8 cellular contexts compared by ENCODE assay signal in genomic region chr6:108559097-108559883, GRCh38. TPM values are rescaled to one million over a fixed set of nuclear protein-coding genes. Genes with fewer than 3 reads are reported as not detected.
DNase-seq lines count a peak whose midpoint lies in the region; ATAC-seq and TF ChIP-seq lines count a peak whose summit lies in the region.

No MANE protein-coding gene starts in this region.

- 0% methylated on average over 31 of the region's 84 CpGs for WGBS in esophagus muscularis mucosa

- in situ Hi-C loops in Panc1 (cut with HindIII; ENCODE audit: low pct_unique_long_range_greater_than_20kb, low sequenced_read_pairs): no loop called here

- no peaks in the 10 kb centered on the region for H3K27me3 ChIP-seq in CD8-positive, alpha-beta memory T cell (ENCODE audit: insufficient read depth, low read length, poor library complexity, severe bottlenecking)
- H3K27me3 ChIP-seq in Panc1 (ENCODE audit: control insufficient read depth, insufficient read depth, low read length) (no peaks in the 10 kb centered on the region; the same call in 1 of the 2 replicates), esophagus muscularis mucosa (no peaks in the 10 kb centered on the region)

- peaks cover 0 to 8% of the 10 kb centered on the region in 2 donors for H3K27me3 Mint-ChIP-seq in CD8-positive, alpha-beta memory T cell
- peaks cover 3% of the 10 kb centered on the region for H3K27me3 Mint-ChIP-seq in IgD-negative memory B cell
- H3K27me3 Mint-ChIP-seq in activated T-cell treated with anti-CD3 and anti-CD28 coated beads, Interleukin-2, amount 50 U/mL, for 72 hours (ENCODE audit: low read depth): peaks cover 27% of the 10 kb centered on the region

- H3K4me3 ChIP-seq in CD8-positive, alpha-beta memory T cell (ENCODE audit: low read length): peak overlapping the region; percentile 88
- H3K4me3 ChIP-seq in Panc1 (ENCODE audit: low read depth in 2 of 2, low read length in 2 of 2) (peak overlapping the region; percentile 96 to 98), esophagus muscularis mucosa (peak overlapping the region; percentile 83 to 95 (median 90))

- H3K4me1 ChIP-seq in CD8-positive, alpha-beta memory T cell (ENCODE audit: insufficient read depth, low read length): peaks cover 32% of the 10 kb centered on the region
- H3K4me1 ChIP-seq in Panc1 (ENCODE audit: control insufficient read depth, insufficient read depth, low read length) (peaks cover 21% of the 10 kb centered on the region), esophagus muscularis mucosa (peaks cover 30 to 49% (median 46%) of the 10 kb centered on the region in 4 donors)

- H3K4me3 Mint-ChIP-seq in CD8-positive, alpha-beta memory T cell: peak overlapping the region; percentile 96 to 100 (median 98)
- peak overlapping the region; percentile 93 to 97 (median 96) for H3K4me3 Mint-ChIP-seq in IgD-negative memory B cell
- H3K4me3 Mint-ChIP-seq in activated T-cell treated with anti-CD3 and anti-CD28 coated beads, Interleukin-2, amount 50 U/mL, for 72 hours: peak overlapping the region; percentile 88 to 94

- no peak for TF ChIP-seq CTCF in GM20000 (IDR thresholded peaks at IDR 0.05; ENCODE audit: extremely low read depth, missing control alignments)
- TF ChIP-seq CTCF in Panc1 (IDR thresholded peaks at IDR 0.05): no peak
- no peak for TF ChIP-seq CTCF in esophagus muscularis mucosa (IDR thresholded peaks at IDR 0.05)

- H3K36me3 ChIP-seq in CD8-positive, alpha-beta memory T cell (ENCODE audit: insufficient read depth, low read length): no peaks in the 10 kb centered on the region
- no peaks in the 10 kb centered on the region; the same call in 1 of the 2 replicates for H3K36me3 ChIP-seq in Panc1 (ENCODE audit: control insufficient read depth, insufficient read depth, low read length)
- peaks cover 0 to 7% (median 1%) of the 10 kb centered on the region in 4 donors for H3K36me3 ChIP-seq in esophagus muscularis mucosa

- POLR2A ChIA-PET in CD8-positive, alpha-beta memory T cell (lab: Charles Lee): interaction anchor here (0.6 to 3.8 kb wide), 16 partner anchors 23 to 1100 kb away, joined by 3 to 48 read pairs (median 4); partner anchors contain the start of genes ARMC2, CD164, CEP57L1 and PDSS2
- POLR2A ChIA-PET in Panc1 (lab: Charles Lee): no interaction called here

- no peaks in the 10 kb centered on the region for H3K9me3 ChIP-seq in CD8-positive, alpha-beta memory T cell (ENCODE audit: low read length)
- H3K9me3 ChIP-seq in Panc1 (ENCODE audit: control insufficient read depth, insufficient read depth, low read depth, low read length) (no peaks in the 10 kb centered on the region), esophagus muscularis mucosa (no peaks in the 10 kb centered on the region)

- H3K9me3 Mint-ChIP-seq in CD8-positive, alpha-beta memory T cell: no peaks in the 10 kb centered on the region
- no peaks in the 10 kb centered on the region for H3K9me3 Mint-ChIP-seq in IgD-negative memory B cell
- no peaks in the 10 kb centered on the region for H3K9me3 Mint-ChIP-seq in activated T-cell treated with anti-CD3 and anti-CD28 coated beads, Interleukin-2, amount 50 U/mL, for 72 hours

- intact Hi-C loops in Panc1 (cut with micrococcal nuclease; ENCODE audit: unreplicated experiment) (loop anchor here (5.0 kb wide), 1 partner anchor 223 kb away; no protein-coding TSS in a partner anchor), esophagus muscularis mucosa (cut with DNase I) (loop anchor here (2.0 to 10.0 kb wide), 4 partner anchors 94 to 518 kb away; no protein-coding TSS in a partner anchor)

- H3K4me1 Mint-ChIP-seq in CD8-positive, alpha-beta memory T cell: peaks cover 27 to 34% (median 29%) of the 10 kb centered on the region in 3 donors
- peaks cover 16 to 24% (median 16%) of the 10 kb centered on the region in 3 donors for H3K4me1 Mint-ChIP-seq in IgD-negative memory B cell
- peaks cover 30% of the 10 kb centered on the region for H3K4me1 Mint-ChIP-seq in activated T-cell treated with anti-CD3 and anti-CD28 coated beads, Interleukin-2, amount 50 U/mL, for 72 hours (ENCODE audit: low read depth)

- no peak for TF ChIP-seq EP300 in esophagus muscularis mucosa (IDR thresholded peaks at IDR 0.05)

- no TSS peak for BruUV-seq in Panc1 (replicated peaks; lab: Mats Ljungman, UMichigan)

- peak overlapping the region; percentile 99 for H3K27ac ChIP-seq in CD8-positive, alpha-beta memory T cell (ENCODE audit: low read depth, low read length)
- H3K27ac ChIP-seq in Panc1 (ENCODE audit: low read length) (peak overlapping the region; percentile 88), esophagus muscularis mucosa (replicated peaks in 1 of 4) (peak overlapping the region; percentile 98 to 100 (median 99))

- TF ChIP-seq POLR2A in esophagus muscularis mucosa (IDR thresholded peaks at IDR 0.05; ENCODE audit: low read depth): peak; percentile 77

- DNase-seq in CD8-positive, alpha-beta memory T cell: peak; percentile 83 to 95 (median 90)
- DNase-seq in GM20000 (ENCODE audit: low spot score): peak; percentile 84
- no peak for DNase-seq in Panc1 (ENCODE audit: low read depth, low spot score)
- DNase-seq in activated T-cell treated with anti-CD3 and anti-CD28 coated beads, Interleukin-2, amount 50 U/mL, for 72 hours: peak; percentile 86 to 87
- DNase-seq in esophagus muscularis mucosa (ENCODE audit: extremely low spot score): peak; percentile 97
- DNase-seq in myocyte (ENCODE audit: low read depth): peak; percentile 92
- peak; percentile 78 to 86 for DNase-seq in stimulated activated CD8-positive, alpha-beta memory T cell treated with anti-CD3 and anti-CD28 coated beads, Interleukin-7, amount 100 ng/mL, for 4 hours (ENCODE audit: low read depth in 2 of 2)

- CTCF ChIA-PET in CD8-positive, alpha-beta memory T cell (lab: Charles Lee): interaction anchor here (1.2 to 2.8 kb wide), 6 partner anchors 16 to 535 kb away, joined by 3 to 17 read pairs (median 6); partner anchors contain the start of gene SESN1
- CTCF ChIA-PET in Panc1 (lab: Charles Lee): interaction anchor here (0.8 to 0.9 kb wide), 2 partner anchors 118 to 519 kb away, joined by 3 to 4 read pairs; no protein-coding TSS in a partner anchor

- peak overlapping the region; percentile 98 to 100 (median 99) for H3K27ac Mint-ChIP-seq in CD8-positive, alpha-beta memory T cell
- H3K27ac Mint-ChIP-seq in IgD-negative memory B cell: peak overlapping the region; percentile 96 to 99 (median 96)
- peak overlapping the region; percentile 93 for H3K27ac Mint-ChIP-seq in activated T-cell treated with anti-CD3 and anti-CD28 coated beads, Interleukin-2, amount 50 U/mL, for 72 hours

- peak; percentile 72 for ATAC-seq in Panc1
- peak; percentile 68 for ATAC-seq in activated T-cell treated with anti-CD3 and anti-CD28 coated beads, Interleukin-2, amount 50 U/mL, for 72 hours (replicated peaks in 1 of 2)

- peaks cover 0 to 25% (median 3%) of the 10 kb centered on the region in 3 donors for H3K36me3 Mint-ChIP-seq in CD8-positive, alpha-beta memory T cell
- H3K36me3 Mint-ChIP-seq in IgD-negative memory B cell: no peaks in the 10 kb centered on the region
- peaks cover 5 to 10% of the 10 kb centered on the region in 2 donors for H3K36me3 Mint-ChIP-seq in activated T-cell treated with anti-CD3 and anti-CD28 coated beads, Interleukin-2, amount 50 U/mL, for 72 hours (ENCODE audit: insufficient read depth in 2 of 2)

RNA-seq across cellular contexts. Expression of gene FOXO3, which starts 1.4 kb away (rescaled TPM):
- 10 to 100 TPM; 14.1 to 15.0 TPM for total RNA-seq in CD8-positive, alpha-beta memory T cell
- polyA plus RNA-seq in CD8-positive, alpha-beta memory T cell: 31.1 TPM
- polyA plus RNA-seq in IgD-negative memory B cell: 15.5 TPM
- total RNA-seq in Panc1 (2021; ENCODE audit: unreplicated experiment) (43.8 TPM), esophagus muscularis mucosa (100 to 1,000 TPM in 3 of 4 donors, 10 to 100 TPM in 1; 92.2 to 154 (median 122) TPM), myocyte (49.2 and 58.6 TPM in 2 replicates)
- polyA plus RNA-seq in Panc1 (2012; ENCODE audit: insufficient read length): 20.6 TPM
- total RNA-seq in activated T-cell treated with anti-CD3 and anti-CD28 coated beads, Interleukin-2, amount 50 U/mL, for 72 hours: 10 to 100 TPM in 1 of 2 donors, 1 to 10 TPM in 1; 7.1 to 10.0 TPM
- 12.9 TPM for polyA plus RNA-seq in myocyte (2012)
